17 cellular contexts compared by ENCODE assay signal in genomic region chr10:26642896-26643653, GRCh38.
"Had no signal": no experiment of that assay in that cellular context is flagged by ENCODE, and none has a peak within 500 bp of the region (broad histone marks: within the 10 kb centered on the region; RNA-seq: fewer than 3 reads in every experiment).

No MANE protein-coding gene starts in this region.

- H3K4me3 ChIP-seq: colonic mucosa, esophagus squamous epithelium, left ventricle myocardium inferior, transverse colon had no signal

- DNase-seq: activated CD4-positive, alpha-beta T cell treated with anti-CD3 and anti-CD28 coated beads, Interleukin-2, amount 10 ng/mL, durations not matched to agents 7 days and 5 days; activated CD4-positive, CD25-positive, alpha-beta regulatory T cell; activated CD8-positive, alpha-beta memory T cell treated with anti-CD3 and anti-CD28 coated beads, Interleukin-2, amount 50 U/mL, for 48 hours; activated gamma-delta T cell treated with Interleukin-2 at 50 U/mL for 16 hours; activated T-cell treated with anti-CD3 and anti-CD28 coated beads, Interleukin-2, amount 50 U/mL, for 72 hours; amniotic stem cell; colonic mucosa; esophagus squamous epithelium; hippocampal formation; left ventricle myocardium inferior; mesenchymal stem cell; retina; stimulated activated CD4-positive, alpha-beta T cell treated with anti-CD3 and anti-CD28 coated beads, Interleukin-4, amount 100 ng/mL, for 1 hour; stimulated activated naive CD4-positive, alpha-beta T cell; substantia nigra; transverse colon had no signal

- H3K27me3 ChIP-seq: colonic mucosa, esophagus squamous epithelium, transverse colon had no signal

- ATAC-seq: activated T-cell treated with anti-CD3 and anti-CD28 coated beads, Interleukin-2, amount 50 U/mL, for 72 hours; natural killer cell treated with Interleukin-12 subunit alpha and Interleukin-12 subunit beta and Interleukin-15 and Interleukin-18, amount 100 ng/mL, for 72 hours had no signal

- H3K9me3 ChIP-seq: colonic mucosa, esophagus squamous epithelium, transverse colon had no signal

- H3K4me1 ChIP-seq: colonic mucosa, esophagus squamous epithelium, left ventricle myocardium inferior, transverse colon had no signal

- H3K36me3 ChIP-seq: colonic mucosa, esophagus squamous epithelium, left ventricle myocardium inferior, transverse colon had no signal

- H3K27ac ChIP-seq: colonic mucosa, esophagus squamous epithelium, left ventricle myocardium inferior, transverse colon had no signal
